7 cellular contexts compared by ENCODE assay signal in genomic region chr1:54024811-54025210, GRCh38. TPM values are rescaled to one million over a fixed set of nuclear protein-coding genes. Genes with fewer than 3 reads are reported as not detected.
"Had no signal": no experiment of that assay in that cellular context is flagged by ENCODE, and none has a peak within 500 bp of the region (broad histone marks: within the 10 kb centered on the region; RNA-seq: fewer than 3 reads in every experiment).

No MANE protein-coding gene starts in this region.

RNA-seq across cellular contexts. Expression of gene LDLRAD1, which starts 6.8 kb away (rescaled TPM):
- total RNA-seq: GM23248, GM23338, H1, H4, H7, H9, HFFc6 had no signal
- polyA plus RNA-seq: GM23248, GM23338, H1 had no signal
